Comparison of ENCODE assay signal across 11 cellular contexts in genomic region chr7:138065827-138066226, GRCh38. TPM values are rescaled to one million over a fixed set of nuclear protein-coding genes. Genes with fewer than 3 reads are reported as not detected.
"Had no signal": no experiment of that assay in that cellular context is flagged by ENCODE, and none has a peak within 500 bp of the region (broad histone marks: within the 10 kb centered on the region; RNA-seq: fewer than 3 reads in every experiment).

No MANE protein-coding gene starts in this region.

- H3K36me3 Mint-ChIP-seq: IgD-negative memory B cell had no signal

- H3K9me3 ChIP-seq: HAP-1 had no signal

- H3K4me2 ChIP-seq: KMS-11 had no signal

- H3K4me3 ChIP-seq: GM23248, HAP-1 had no signal

- H3K9ac ChIP-seq: GM23248, KMS-11 had no signal

- H3K36me3 ChIP-seq: HAP-1 had no signal

- H3K4me3 Mint-ChIP-seq: HFFc6, IgD-negative memory B cell had no signal

- H2AFZ ChIP-seq: GM23248 had no signal

- H3K4me1 Mint-ChIP-seq: IgD-negative memory B cell had no signal

- DNase-seq: H7, HFFc6, KBM-7 had no signal

- H3K27ac Mint-ChIP-seq: HFFc6, IgD-negative memory B cell had no signal

- H3K27ac ChIP-seq: GM23248, HL-60, KMS-11 had no signal

- H3K4me1 ChIP-seq: HAP-1 had no signal

- ATAC-seq: HCT116 had no signal

- H3K9me3 Mint-ChIP-seq: HFFc6 had no signal

RNA-seq across cellular contexts. Expression of gene AKR1D1, which starts 10.4 kb away (rescaled TPM):
- total RNA-seq: GM23248, H4, H7, HT1080 had no signal
- polyA plus RNA-seq: GM23248, IgD-negative memory B cell had no signal
